10 cellular contexts compared by ENCODE assay signal in the genomic region with DNA sequence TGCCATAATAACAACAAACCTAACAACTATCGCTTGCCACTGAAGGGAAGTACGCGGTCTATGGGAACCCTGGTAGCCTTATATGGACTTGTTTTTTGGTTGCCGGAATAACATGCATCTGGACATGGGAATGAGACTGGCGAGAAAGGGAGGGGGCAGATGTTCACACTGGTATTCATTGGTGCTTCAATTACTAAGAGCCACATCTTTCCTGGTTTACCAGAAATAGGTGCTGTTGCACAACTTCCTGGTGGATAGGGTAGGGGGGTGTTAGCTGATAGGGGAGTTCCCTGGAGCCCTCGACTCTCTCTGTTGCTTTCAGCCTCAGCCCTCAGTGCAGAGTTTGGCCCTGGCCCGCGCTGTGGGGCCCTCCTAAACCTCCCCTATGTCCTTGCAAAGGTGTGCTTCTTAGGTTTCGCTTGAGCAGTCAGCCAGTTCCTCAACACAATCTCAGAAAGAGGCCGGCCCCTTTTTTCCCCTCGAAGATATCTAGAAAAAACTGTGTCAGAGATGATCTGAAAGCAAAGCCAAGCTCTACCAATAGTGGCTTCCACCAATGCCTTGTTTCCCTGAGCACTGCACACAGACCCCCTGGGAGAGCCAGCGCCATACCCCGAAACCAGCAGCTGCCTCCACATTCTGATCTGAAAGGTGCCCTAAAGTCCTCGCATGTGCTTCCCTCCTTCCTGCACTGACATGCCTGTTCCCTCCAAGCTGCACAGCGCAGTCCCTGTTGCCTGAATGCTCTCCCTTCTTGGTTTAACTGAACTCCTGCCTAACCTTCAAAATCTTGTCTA. TPM values are rescaled to one million over a fixed set of nuclear protein-coding genes. Genes with fewer than 3 reads are reported as not detected.
A peak's percentile ranks its signal among the peaks of the same experiment; 100 is the strongest.
DNase-seq lines count a peak whose midpoint lies in the region; ATAC-seq and TF ChIP-seq lines count a peak whose summit lies in the region.
"Had no signal": no experiment of that assay in that cellular context is flagged by ENCODE, and none has a peak within 500 bp of the region (broad histone marks: within the 10 kb centered on the region; RNA-seq: fewer than 3 reads in every experiment).

No MANE protein-coding gene starts in this region.

- H3K9ac ChIP-seq in MM.1S (ENCODE audit: low read length): no peak overlapping the region

- peak overlapping the region; percentile 5; the same call in 1 of the 2 replicates for H3K4me2 ChIP-seq in MM.1S (ENCODE audit: low read depth, low read length)

- H3K9me3 ChIP-seq in MM.1S (replicated peaks; ENCODE audit: insufficient read depth, low read length): no peaks in the 10 kb centered on the region
- no peaks in the 10 kb centered on the region for H3K9me3 ChIP-seq in lower lobe of right lung

- H3K36me3 Mint-ChIP-seq in activated T-helper 2 cell treated with anti-CD3 and anti-CD28 coated beads, Interferon-gamma antibody, Interleukin-2, Interleukin-4, amounts not matched to agents 10 μg/mL and 5 μg/mL and 100 μg/mL, durations not matched to agents 14 hours and 24 hours and 36 hours (ENCODE audit: low read depth): no peaks in the 10 kb centered on the region

- H3K27ac Mint-ChIP-seq in activated T-helper 2 cell treated with anti-CD3 and anti-CD28 coated beads, Interferon-gamma antibody, Interleukin-2, Interleukin-4, amounts not matched to agents 10 μg/mL and 5 μg/mL and 100 μg/mL, durations not matched to agents 14 hours and 24 hours and 36 hours: no peak overlapping the region
- H3K27ac Mint-ChIP-seq: activated CD4-positive, alpha-beta T cell treated with anti-CD3 and anti-CD28 coated beads, Interleukin-2, amount 10 ng/mL, durations not matched to agents 24 days and 14 days had no signal

- no peaks in the 10 kb centered on the region for H3K4me1 ChIP-seq in MM.1S (ENCODE audit: low read length)
- peaks cover 12% of the 10 kb centered on the region for H3K4me1 ChIP-seq in lower lobe of right lung

- TF ChIP-seq CTCF in MM.1S (IDR thresholded peaks at IDR 0.05; ENCODE audit: low read length) (no peak), lower lobe of right lung (IDR thresholded peaks at IDR 0.05) (no peak)

- no peak for DNase-seq in MM.1S
- no peak for DNase-seq in lower lobe of right lung
- no peak for DNase-seq in activated T-helper 2 cell treated with anti-CD3 and anti-CD28 coated beads, Interferon-gamma antibody, Interleukin-2, Interleukin-4, amounts not matched to agents 10 μg/mL and 5 μg/mL and 100 μg/mL, durations not matched to agents 14 hours and 24 hours and 36 hours (ENCODE audit: low spot score)
- no peak for DNase-seq in HCEC 1CT
- DNase-seq in NAMALWA (ENCODE audit: low spot score): no peak
- DNase-seq in RPMI8226: no peak
- DNase-seq: activated CD4-positive, alpha-beta T cell treated with anti-CD3 and anti-CD28 coated beads, Interleukin-2, amount 10 ng/mL, durations not matched to agents 24 days and 14 days; NCI-H526 had no signal

- no peaks in the 10 kb centered on the region for H3K9me3 Mint-ChIP-seq in activated T-helper 2 cell treated with anti-CD3 and anti-CD28 coated beads, Interferon-gamma antibody, Interleukin-2, Interleukin-4, amounts not matched to agents 10 μg/mL and 5 μg/mL and 100 μg/mL, durations not matched to agents 14 hours and 24 hours and 36 hours

- no peaks in the 10 kb centered on the region for H3K4me1 Mint-ChIP-seq in activated T-helper 2 cell treated with anti-CD3 and anti-CD28 coated beads, Interferon-gamma antibody, Interleukin-2, Interleukin-4, amounts not matched to agents 10 μg/mL and 5 μg/mL and 100 μg/mL, durations not matched to agents 14 hours and 24 hours and 36 hours (ENCODE audit: low read depth)

- no peak overlapping the region for H3K27ac ChIP-seq in MM.1S (ENCODE audit: low read length)
- H3K27ac ChIP-seq in lower lobe of right lung: peak overlapping the region; percentile 31

- intact Hi-C loops in lower lobe of right lung (cut with DNase I): no loop called here
- intact Hi-C loops in activated T-helper 2 cell treated with anti-CD3 and anti-CD28 coated beads, Interferon-gamma antibody, Interleukin-2, Interleukin-4, amounts not matched to agents 10 μg/mL and 5 μg/mL and 100 μg/mL, durations not matched to agents 14 hours and 24 hours and 36 hours (cut with micrococcal nuclease): no loop called here

- H3K4me3 Mint-ChIP-seq in activated T-helper 2 cell treated with anti-CD3 and anti-CD28 coated beads, Interferon-gamma antibody, Interleukin-2, Interleukin-4, amounts not matched to agents 10 μg/mL and 5 μg/mL and 100 μg/mL, durations not matched to agents 14 hours and 24 hours and 36 hours (ENCODE audit: low read depth): no peak overlapping the region
- H3K4me3 Mint-ChIP-seq: activated CD4-positive, alpha-beta T cell treated with anti-CD3 and anti-CD28 coated beads, Interleukin-2, amount 10 ng/mL, durations not matched to agents 24 days and 14 days had no signal

- no peaks in the 10 kb centered on the region for H3K36me3 ChIP-seq in MM.1S (replicated peaks; ENCODE audit: insufficient read depth, low read length)
- no peaks in the 10 kb centered on the region for H3K36me3 ChIP-seq in lower lobe of right lung

- no peaks in the 10 kb centered on the region for H3K79me2 ChIP-seq in MM.1S (ENCODE audit: low read length)

- peak overlapping the region; percentile 24; the same call in 1 of the 2 replicates for H2AFZ ChIP-seq in MM.1S (ENCODE audit: low read length)

- no peaks in the 10 kb centered on the region for H3K27me3 ChIP-seq in MM.1S (replicated peaks; ENCODE audit: insufficient read depth, low read length)
- H3K27me3 ChIP-seq in lower lobe of right lung (ENCODE audit: low read depth): no peaks in the 10 kb centered on the region

- H4K20me1 ChIP-seq in MM.1S (ENCODE audit: insufficient read depth, low read length): no peaks in the 10 kb centered on the region

- no peaks in the 10 kb centered on the region for H3K9me2 ChIP-seq in MM.1S (replicated peaks; ENCODE audit: insufficient read depth, low read length)

- no peaks in the 10 kb centered on the region for H3F3A ChIP-seq in MM.1S (ENCODE audit: insufficient read depth, low read length)

- H3K27me3 Mint-ChIP-seq in activated T-helper 2 cell treated with anti-CD3 and anti-CD28 coated beads, Interferon-gamma antibody, Interleukin-2, Interleukin-4, amounts not matched to agents 10 μg/mL and 5 μg/mL and 100 μg/mL, durations not matched to agents 14 hours and 24 hours and 36 hours (ENCODE audit: low read depth): no peaks in the 10 kb centered on the region

- H3K4me3 ChIP-seq in MM.1S (ENCODE audit: low read length) (peak overlapping the region; percentile 8; the same call in 1 of the 2 replicates), lower lobe of right lung (peak overlapping the region; percentile 25)

- ATAC-seq in GM18502 (IDR thresholded peaks at IDR 0.05; ENCODE audit: poor library complexity, unreplicated experiment) (peak; percentile 83), GM21576 (IDR thresholded peaks at IDR 0.05; ENCODE audit: unreplicated experiment) (peak; percentile 92), lower lobe of right lung (peak; percentile 26 to 55)

RNA-seq across cellular contexts. Expression of gene TBXAS1, which starts 13.5 kb away (rescaled TPM):
- 92.6 TPM for total RNA-seq in lower lobe of right lung
- 1.7 and 2.0 TPM in 2 replicates for total RNA-seq in activated T-helper 2 cell treated with anti-CD3 and anti-CD28 coated beads, Interferon-gamma antibody, Interleukin-2, Interleukin-4, amounts not matched to agents 10 μg/mL and 5 μg/mL and 100 μg/mL, durations not matched to agents 14 hours and 24 hours and 36 hours

Comparison
In these comparisons a context has a peak if more than half of its experiments do, and no peak if none do; other contexts are left out.
1. ATAC-seq: peak in every context shown above with its lines; median percentile 92 in GM21576; 83 in GM18502; 40 in lower lobe of right lung.
2. RNA of gene TBXAS1, which starts 13.5 kb away (total RNA-seq): 92.6 TPM in lower lobe of right lung (single experiment); 1.7 to 2.0 TPM in activated T-helper 2 cell treated with anti-CD3 and anti-CD28 coated beads, Interferon-gamma antibody, Interleukin-2, Interleukin-4, amounts not matched to agents 10 μg/mL and 5 μg/mL and 100 μg/mL, durations not matched to agents 14 hours and 24 hours and 36 hours; every median in the first group is over 10 times any median in the second.